In genomic region chr21:40841524-40842196, GRCh38 we compare ENCODE assay signal across 8 cellular contexts. TPM values are rescaled to one million over a fixed set of nuclear protein-coding genes. Genes with fewer than 3 reads are reported as not detected.
DNase-seq lines count a peak whose midpoint lies in the region; ATAC-seq and TF ChIP-seq lines count a peak whose summit lies in the region.

No MANE protein-coding gene starts in this region.

- no peaks in the 10 kb centered on the region for H3K36me3 Mint-ChIP-seq in chondrocyte (ENCODE audit: low read depth)

- no peak overlapping the region for H3K4me3 ChIP-seq in mucosa of stomach (ENCODE audit: low read length)

- no peaks in the 10 kb centered on the region for H3K36me3 ChIP-seq in mucosa of stomach (ENCODE audit: control insufficient read depth, insufficient read depth, low read length)

- no peaks in the 10 kb centered on the region for H3K4me1 ChIP-seq in mucosa of stomach (ENCODE audit: control insufficient read depth, insufficient read depth, low read length)

- no peaks in the 10 kb centered on the region for H3K9me3 ChIP-seq in mucosa of stomach (ENCODE audit: control insufficient read depth, low read length)

- DNase-seq in DMS53 treated with DMSO at 0.1 percent for 48 hours (lab: John Stamatoyannopoulos, UW; ENCODE audit: unreplicated experiment): peak; percentile 67
- DNase-seq in NCI-H2107 treated with DMSO at 0.1 percent for 48 hours (lab: John Stamatoyannopoulos, UW; ENCODE audit: unreplicated experiment): peak; percentile 91
- DNase-seq in chondrocyte (ENCODE audit: low spot score): no peak
- DNase-seq in MV-4-11 (lab: John Stamatoyannopoulos, UW): no peak
- DNase-seq in GM20000 (ENCODE audit: low spot score): no peak

- H3K27me3 Mint-ChIP-seq in chondrocyte (ENCODE audit: low read depth): peaks cover 44% of the 10 kb centered on the region

- H3K9me3 Mint-ChIP-seq in chondrocyte (ENCODE audit: low read depth): no peaks in the 10 kb centered on the region

- peak overlapping the region; percentile 55 for H3K4me3 Mint-ChIP-seq in chondrocyte (ENCODE audit: unreplicated experiment)

- peaks cover 20% of the 10 kb centered on the region for H3K4me1 Mint-ChIP-seq in chondrocyte (ENCODE audit: low read depth)

- H3K9ac ChIP-seq in mucosa of stomach (ENCODE audit: low read length): peak overlapping the region; percentile 6

- H3K27ac Mint-ChIP-seq in chondrocyte (ENCODE audit: unreplicated experiment): no peak overlapping the region

- H3K27me3 ChIP-seq in mucosa of stomach (ENCODE audit: control insufficient read depth, insufficient read depth, low read length): peaks cover 35% of the 10 kb centered on the region

- TF ChIP-seq CTCF in chondrocyte (IDR thresholded peaks at IDR 0.05) (peak; percentile 64), GM20000 (IDR thresholded peaks at IDR 0.05; ENCODE audit: extremely low read depth, missing control alignments) (no peak)

- ATAC-seq in GM21515 (IDR thresholded peaks at IDR 0.05; ENCODE audit: unreplicated experiment) (no peak), GM21381 (IDR thresholded peaks at IDR 0.05; ENCODE audit: unreplicated experiment) (no peak)

RNA-seq across cellular contexts. Expression of gene DSCAM, which starts 5.3 kb away (rescaled TPM):
- total RNA-seq in chondrocyte: 0.05 TPM in 1 of 3 replicates, not detected in the others

Comparison
In these comparisons a context has a peak if more than half of its experiments do, and no peak if none do; other contexts are left out.
1. DNase-seq: peak in DMS53 treated with DMSO at 0.1 percent for 48 hours (single experiment) and NCI-H2107 treated with DMSO at 0.1 percent for 48 hours (single experiment); none in chondrocyte (single experiment), MV-4-11 (single experiment) and GM20000 (single experiment).